ENCODE assay signal across 19 cellular contexts in the genomic region with DNA sequence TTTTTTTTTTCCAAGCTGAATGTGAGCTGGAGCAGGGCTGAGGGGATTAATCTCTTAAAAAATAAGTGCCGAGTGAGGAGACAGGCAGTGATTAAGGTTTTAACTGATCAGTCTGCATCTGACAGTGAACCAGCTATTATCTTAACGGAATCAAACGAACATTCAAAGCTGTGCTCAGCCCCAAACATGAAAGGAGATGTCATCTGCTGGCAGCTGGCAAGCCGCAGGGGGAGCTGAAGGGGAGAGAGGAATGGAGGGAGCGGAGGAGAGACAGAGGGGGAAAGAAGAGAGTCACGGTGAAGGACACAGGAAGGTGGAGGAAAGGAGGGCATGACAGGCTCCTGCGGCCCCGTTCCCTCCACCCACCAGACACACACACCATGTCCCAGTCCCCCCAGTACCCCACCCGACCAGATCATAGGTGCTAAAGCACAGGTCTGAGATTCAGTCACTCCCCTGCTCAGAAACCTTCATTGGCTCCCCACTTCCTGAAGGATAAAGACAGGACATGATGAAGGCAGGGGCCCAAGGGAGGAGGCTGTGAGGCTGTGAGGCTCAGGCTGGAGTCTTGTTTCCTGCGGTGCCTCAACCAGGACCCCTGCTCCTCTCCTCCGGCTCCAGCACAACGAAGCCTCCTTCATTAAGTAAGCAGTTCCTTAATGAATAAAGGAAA.
DNase-seq lines count a peak whose midpoint lies in the region; ATAC-seq lines count a peak whose summit lies in the region.
"Had no signal": no experiment of that assay in that cellular context is flagged by ENCODE, and none has a peak within 500 bp of the region (broad histone marks: within the 10 kb centered on the region; RNA-seq: fewer than 3 reads in every experiment).

No MANE protein-coding gene starts in this region.

- H2AK5ac ChIP-seq in mesendoderm (ENCODE audit: low read length): no peak overlapping the region

- DNase-seq in NCI-H1092 (lab: John Stamatoyannopoulos, UW) (peak; percentile 13), T-cell (no peak), mesendoderm (peak; percentile 55), ACHN (no peak), left lobe of liver (ENCODE audit: low spot score) (no peak)
- DNase-seq in stimulated activated CD4-positive, alpha-beta T cell treated with anti-CD3 and anti-CD28 coated beads, Interleukin-4, amount 100 ng/mL, for 24 hours: no peak
- DNase-seq: activated CD4-positive, CD25-positive, alpha-beta regulatory T cell treated with anti-CD3 and anti-CD28 coated beads, Interleukin-2, amount 50 U/mL, for 72 hours; activated gamma-delta T cell; cortex of kidney; GDM1; GOT3; mammary epithelial cell; NCI-H2081; right cardiac atrium; SHP77 had no signal

- no peaks in the 10 kb centered on the region for H3K79me2 ChIP-seq in mesendoderm (ENCODE audit: control insufficient read depth, insufficient read depth, low read length)

- H3K23ac ChIP-seq in mesendoderm (ENCODE audit: low read length): no peak overlapping the region

- H2BK15ac ChIP-seq in mesendoderm (replicated peaks; ENCODE audit: low read depth): no peak overlapping the region

- CTCF ChIA-PET in T-cell (lab: Charles Lee): interaction anchor here in 1 of 2 donors (0.8 kb wide), 1 partner anchor 100 kb away, joined by 3 read pairs; no protein-coding TSS in a partner anchor

- H3K4me2 ChIP-seq in BLaER1 treated with 17β-estradiol and CSF1 and Interleukin-3, amounts not matched to agents 10 nM and 100 nM: peak overlapping the region in 8 of 11 experiments; percentile 0 to 42 (median 24); a peak in 10 of 22 replicates
- no peak overlapping the region for H3K4me2 ChIP-seq in mesendoderm (ENCODE audit: low read length)

- peak overlapping the region; percentile 65 for H3K56ac ChIP-seq in mesendoderm (ENCODE audit: low read length)

- in situ Hi-C loops in ACHN (cut with HindIII; ENCODE audit: low pct_ligation_motif_present, low pct_unique_long_range_greater_than_20kb, low sequenced_read_pairs): no loop called here

- H4K8ac ChIP-seq in mesendoderm (ENCODE audit: low read depth, low read length): no peak overlapping the region

- H3K27me3 Mint-ChIP-seq in T-cell: peaks cover 66 to 77% of the 10 kb centered on the region in 2 donors

- ATAC-seq in T-cell (replicated peaks in 1 of 4) (peak in 3 of 4 experiments; percentile 17 to 51 (median 19)), left lobe of liver (no peak), GM18861 (IDR thresholded peaks at IDR 0.05; ENCODE audit: unreplicated experiment) (no peak)
- ATAC-seq: gastroesophageal sphincter, right cardiac atrium had no signal

- H4K5ac ChIP-seq in mesendoderm (ENCODE audit: low read length): no peak overlapping the region

- peaks cover 0 to 4% (median 0%) of the 10 kb centered on the region in 11 experiments; a peak in 1 of 22 replicates for H3K36me3 ChIP-seq in BLaER1 treated with 17β-estradiol and CSF1 and Interleukin-3, amounts not matched to agents 10 nM and 100 nM
- H3K36me3 ChIP-seq in mesendoderm (ENCODE audit: control insufficient read depth, insufficient read depth, low read length): no peaks in the 10 kb centered on the region
- H3K36me3 ChIP-seq: gastroesophageal sphincter had no signal

- no peak overlapping the region for H2BK120ac ChIP-seq in mesendoderm (ENCODE audit: low read depth, low read length)

- H3K36me3 Mint-ChIP-seq in T-cell: no peaks in the 10 kb centered on the region

- WGBS in mesendoderm (ENCODE audit: extremely low coverage, insufficient coverage, low lambda C conversion rate): no CpG with 5 or more reads among the region's 12 CpGs

- POLR2A ChIA-PET in T-cell (lab: Charles Lee): interaction anchor here in 1 of 2 donors (0.5 to 0.8 kb wide), 2 partner anchors 183 to 923 kb away, joined by 3 read pairs; no protein-coding TSS in a partner anchor

- no peaks in the 10 kb centered on the region for H3K79me1 ChIP-seq in mesendoderm (ENCODE audit: low read length)

- H3K9me3 ChIP-seq in BLaER1 treated with 17β-estradiol and CSF1 and Interleukin-3, amounts not matched to agents 10 nM and 100 nM (replicated peaks in 1 of 11): peaks cover 10 to 16% (median 14%) of the 10 kb centered on the region in 11 experiments

- no peak overlapping the region for H3K4me3 ChIP-seq in BLaER1 treated with 17β-estradiol and CSF1 and Interleukin-3, amounts not matched to agents 10 nM and 100 nM
- H3K4me3 ChIP-seq in mesendoderm (ENCODE audit: low read length): no peak overlapping the region
- H3K4me3 ChIP-seq: gastroesophageal sphincter had no signal

- peaks cover 10 to 30% (median 15%) of the 10 kb centered on the region in 10 experiments; a peak in 17 of 20 replicates for H3K4me1 ChIP-seq in BLaER1 treated with 17β-estradiol and CSF1 and Interleukin-3, amounts not matched to agents 10 nM and 100 nM
- no peaks in the 10 kb centered on the region for H3K4me1 ChIP-seq in mesendoderm (ENCODE audit: control insufficient read depth, low read depth, low read length)
- H3K4me1 ChIP-seq: gastroesophageal sphincter had no signal

- H3K27me3 ChIP-seq in BLaER1 treated with 17β-estradiol and CSF1 and Interleukin-3, amounts not matched to agents 10 nM and 100 nM: peaks cover 0 to 5% (median 0%) of the 10 kb centered on the region in 11 experiments; a peak in 2 of 22 replicates
- H3K27me3 ChIP-seq in mesendoderm (ENCODE audit: insufficient read depth, low read length, poor library complexity): peaks cover 50% of the 10 kb centered on the region

- no peak overlapping the region for H2BK5ac ChIP-seq in mesendoderm (ENCODE audit: low read length)

- H3K4me3 Mint-ChIP-seq in T-cell: no peak overlapping the region

- H3K4me1 Mint-ChIP-seq in T-cell: peaks cover 5 to 13% (median 8%) of the 10 kb centered on the region in 3 donors

- H3K27ac Mint-ChIP-seq in T-cell: no peak overlapping the region

- H3K9ac ChIP-seq in BLaER1 treated with 17β-estradiol and CSF1 and Interleukin-3, amounts not matched to agents 10 nM and 100 nM: no peak overlapping the region
- no peak overlapping the region for H3K9ac ChIP-seq in mesendoderm (ENCODE audit: low read length)

- H4K20me1 ChIP-seq in BLaER1 treated with 17β-estradiol and CSF1 and Interleukin-3, amounts not matched to agents 10 nM and 100 nM: no peaks in the 10 kb centered on the region

- no peak overlapping the region for H3K27ac ChIP-seq in BLaER1 treated with 17β-estradiol and CSF1 and Interleukin-3, amounts not matched to agents 10 nM and 100 nM
- H3K27ac ChIP-seq in mesendoderm (ENCODE audit: low read depth, low read length): no peak overlapping the region
- H3K27ac ChIP-seq: epithelial cell of prostate, gastroesophageal sphincter had no signal

- peaks cover 0 to 4% (median 0%) of the 10 kb centered on the region in 3 donors for H3K9me3 Mint-ChIP-seq in T-cell

- H3K18ac ChIP-seq in mesendoderm (ENCODE audit: low read length): no peak overlapping the region

- H3K4ac ChIP-seq in mesendoderm (ENCODE audit: low read depth, low read length): no peak overlapping the region

Comparison
In these comparisons a context has a peak if more than half of its experiments do, and no peak if none do; other contexts are left out.
1. DNase-seq: peak in NCI-H1092 (single experiment) and mesendoderm (single experiment); none in T-cell (0 of 34), ACHN (single experiment), left lobe of liver (single experiment) and stimulated activated CD4-positive, alpha-beta T cell treated with anti-CD3 and anti-CD28 coated beads, Interleukin-4, amount 100 ng/mL, for 24 hours (single experiment).
2. ATAC-seq: peak in T-cell (3 of 4); none in left lobe of liver (single experiment) and GM18861 (single experiment).